21 cellular contexts compared by ENCODE assay signal in the genomic region with DNA sequence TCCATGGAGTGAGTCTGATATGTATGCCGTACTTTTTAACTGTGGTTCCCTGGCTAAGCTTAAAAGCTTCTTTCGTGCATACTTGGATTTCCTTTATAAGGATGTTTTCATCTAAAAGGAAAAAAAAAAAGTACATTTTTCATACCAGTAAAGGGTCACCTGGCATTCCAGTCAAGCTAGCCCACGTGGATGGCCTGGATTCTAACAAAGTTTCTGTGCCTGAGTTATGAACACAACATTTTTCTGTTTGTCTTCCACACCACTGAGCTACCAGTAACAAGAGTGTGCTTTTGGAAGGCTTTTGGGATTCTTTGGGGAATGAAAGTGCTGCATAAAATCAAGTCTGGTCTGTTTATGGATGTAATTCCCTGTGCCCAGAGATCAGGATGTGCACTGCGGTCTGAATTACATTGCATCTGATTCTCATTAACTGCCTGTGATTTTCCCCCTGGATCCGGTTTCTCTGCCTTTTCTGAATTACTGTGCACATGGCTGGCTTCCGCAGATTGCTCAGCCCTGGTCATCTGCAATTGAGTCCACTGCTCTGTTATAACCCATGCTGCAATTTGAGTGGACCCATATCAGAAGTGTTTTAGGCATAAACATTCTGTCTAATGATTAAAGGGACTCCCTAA. TPM values are rescaled to one million over a fixed set of nuclear protein-coding genes. Genes with fewer than 3 reads are reported as not detected.
DNase-seq lines count a peak whose midpoint lies in the region; ATAC-seq, FAIRE-seq and TF ChIP-seq lines count a peak whose summit lies in the region.
"Had no signal": no experiment of that assay in that cellular context is flagged by ENCODE, and none has a peak within 500 bp of the region (broad histone marks: within the 10 kb centered on the region; RNA-seq: fewer than 3 reads in every experiment).

No MANE protein-coding gene starts in this region.

- DNase-seq in GM03348 (ENCODE audit: low spot score): peak; percentile 81
- DNase-seq in astrocyte (ENCODE audit: low read depth): peak; percentile 32
- DNase-seq in left kidney (ENCODE audit: low read depth, low spot score): peak; percentile 73
- DNase-seq in type B pancreatic cell (ENCODE audit: extremely low spot score, unreplicated experiment): no peak
- no peak for DNase-seq in activated CD4-positive, CD25-positive, alpha-beta regulatory T cell treated with anti-CD3 and anti-CD28 coated beads, Interleukin-2, amount 50 U/mL, for 72 hours
- DNase-seq in NCI-H1092 (lab: John Stamatoyannopoulos, UW): no peak
- DNase-seq: activated B cell treated with CpG ODN at 0.5 μM for 24 hours; activated naive CD8-positive, alpha-beta T cell treated with anti-CD3 and anti-CD28 coated beads, Interleukin-2, amount 10 ng/mL, durations not matched to agents 7 days and 5 days; CD4-positive, alpha-beta memory T cell; central memory CD4-positive, alpha-beta T cell; effector memory CD4-positive, alpha-beta T cell; gastrocnemius medialis; NCI-H187; NCI-H446; posterior cingulate gyrus; SHP77; spleen; T-helper 17 cell had no signal

- H3K27me3 Mint-ChIP-seq in astrocyte (ENCODE audit: low read depth, unreplicated experiment): no peaks in the 10 kb centered on the region
- no peaks in the 10 kb centered on the region for H3K27me3 Mint-ChIP-seq in type B pancreatic cell
- H3K27me3 Mint-ChIP-seq: activated B cell treated with CpG ODN at 0.5 μM for 24 hours; activated naive CD8-positive, alpha-beta T cell treated with anti-CD3 and anti-CD28 coated beads, Interleukin-2, amount 10 ng/mL, durations not matched to agents 7 days and 5 days; T-helper 17 cell had no signal

- no peak overlapping the region for H3K9ac ChIP-seq in astrocyte (ENCODE audit: low read length)

- no peaks in the 10 kb centered on the region for H3K9me3 ChIP-seq in astrocyte (ENCODE audit: insufficient read depth, low read depth, low read length)
- H3K9me3 ChIP-seq: gastrocnemius medialis, tibial nerve had no signal

- H3K79me2 ChIP-seq in astrocyte (ENCODE audit: insufficient read depth, low read length): no peaks in the 10 kb centered on the region

- H3K27me3 ChIP-seq in astrocyte (ENCODE audit: insufficient read depth, low read length): no peaks in the 10 kb centered on the region
- H3K27me3 ChIP-seq: gastrocnemius medialis, spleen, tibial nerve had no signal

- H4K20me1 ChIP-seq in astrocyte (ENCODE audit: insufficient read depth, low read length): no peaks in the 10 kb centered on the region

- no peak overlapping the region for H3K27ac ChIP-seq in astrocyte (ENCODE audit: low read depth, low read length)
- H3K27ac ChIP-seq: gastrocnemius medialis, spleen, tibial nerve had no signal

- H3K4me3 ChIP-seq in astrocyte (ENCODE audit: insufficient read depth, low read depth, low read length): no peak overlapping the region
- H3K4me3 ChIP-seq: gastrocnemius medialis, spleen, tibial nerve had no signal

- no peaks in the 10 kb centered on the region for H3K36me3 ChIP-seq in astrocyte (ENCODE audit: insufficient read depth, low read length)
- H3K36me3 ChIP-seq: gastrocnemius medialis, spleen, tibial nerve had no signal

- H3K4me3 Mint-ChIP-seq in astrocyte (ENCODE audit: unreplicated experiment) (no peak overlapping the region), type B pancreatic cell (peak overlapping the region; percentile 16)
- H3K4me3 Mint-ChIP-seq: activated B cell treated with CpG ODN at 0.5 μM for 24 hours; activated naive CD8-positive, alpha-beta T cell treated with anti-CD3 and anti-CD28 coated beads, Interleukin-2, amount 10 ng/mL, durations not matched to agents 7 days and 5 days; CD4-positive, alpha-beta memory T cell; T-helper 17 cell had no signal

- H3K4me2 ChIP-seq in astrocyte (ENCODE audit: low read length): peak overlapping the region; percentile 5

- H3K36me3 Mint-ChIP-seq in astrocyte (ENCODE audit: low read depth, unreplicated experiment) (no peaks in the 10 kb centered on the region), type B pancreatic cell (no peaks in the 10 kb centered on the region)
- H3K36me3 Mint-ChIP-seq: activated naive CD8-positive, alpha-beta T cell treated with anti-CD3 and anti-CD28 coated beads, Interleukin-2, amount 10 ng/mL, durations not matched to agents 7 days and 5 days; CD4-positive, alpha-beta memory T cell had no signal

- no peaks in the 10 kb centered on the region for H3K4me1 Mint-ChIP-seq in astrocyte (ENCODE audit: low read depth, unreplicated experiment)
- H3K4me1 Mint-ChIP-seq in type B pancreatic cell (ENCODE audit: unreplicated experiment): peaks cover 18% of the 10 kb centered on the region
- H3K4me1 Mint-ChIP-seq: activated B cell treated with CpG ODN at 0.5 μM for 24 hours; activated naive CD8-positive, alpha-beta T cell treated with anti-CD3 and anti-CD28 coated beads, Interleukin-2, amount 10 ng/mL, durations not matched to agents 7 days and 5 days; CD4-positive, alpha-beta memory T cell; T-helper 17 cell had no signal

- no peak overlapping the region for H3K27ac Mint-ChIP-seq in astrocyte (ENCODE audit: unreplicated experiment)
- H3K27ac Mint-ChIP-seq in type B pancreatic cell: peak overlapping the region; percentile 14
- H3K27ac Mint-ChIP-seq: activated B cell treated with CpG ODN at 0.5 μM for 24 hours; activated naive CD8-positive, alpha-beta T cell treated with anti-CD3 and anti-CD28 coated beads, Interleukin-2, amount 10 ng/mL, durations not matched to agents 7 days and 5 days; CD4-positive, alpha-beta memory T cell; T-helper 17 cell had no signal

- no peak for TF ChIP-seq CTCF in astrocyte (IDR thresholded peaks at IDR 0.05; ENCODE audit: insufficient read depth, low read depth, low read length)
- no peak for TF ChIP-seq CTCF in type B pancreatic cell (conservative IDR thresholded peaks at IDR 0.05)

- H3K4me1 ChIP-seq in astrocyte (ENCODE audit: insufficient read depth, low read length): peaks cover 3% of the 10 kb centered on the region
- H3K4me1 ChIP-seq: gastrocnemius medialis, spleen had no signal

- H3K9me3 Mint-ChIP-seq in astrocyte (ENCODE audit: unreplicated experiment): no peaks in the 10 kb centered on the region
- no peaks in the 10 kb centered on the region for H3K9me3 Mint-ChIP-seq in type B pancreatic cell

- FAIRE-seq in astrocyte (lab: Jason Lieb, UNC): peak; percentile 52

- H2AFZ ChIP-seq in astrocyte (ENCODE audit: low read depth, low read length): no peak overlapping the region

- ATAC-seq in HG03571 (IDR thresholded peaks at IDR 0.05; ENCODE audit: unreplicated experiment): no peak
- ATAC-seq: gastrocnemius medialis, HCT116, T-helper 17 cell had no signal

RNA-seq across cellular contexts. Expression of a gene that starts 38.3 kb away (rescaled TPM):
- 27.4 and 31.8 TPM in 2 replicates for total RNA-seq in astrocyte
- 46.1 and 53.1 TPM in 2 replicates for total RNA-seq in type B pancreatic cell (ENCODE audit: low replicate concordance)
- total RNA-seq: activated B cell treated with CpG ODN at 0.5 μM for 24 hours; activated naive CD8-positive, alpha-beta T cell treated with anti-CD3 and anti-CD28 coated beads, Interleukin-2, amount 10 ng/mL, durations not matched to agents 7 days and 5 days; T-helper 17 cell had no signal

Comparison
In these comparisons a context has a peak if more than half of its experiments do, and no peak if none do; other contexts are left out.
1. DNase-seq: peak in GM03348 (single experiment), astrocyte (single experiment) and left kidney (single experiment); none in type B pancreatic cell (single experiment), activated CD4-positive, CD25-positive, alpha-beta regulatory T cell treated with anti-CD3 and anti-CD28 coated beads, Interleukin-2, amount 50 U/mL, for 72 hours (single experiment) and NCI-H1092 (single experiment).